Comparison of ENCODE assay signal across 8 cellular contexts in genomic region chr1:234213576-234214128, GRCh38.
DNase-seq lines count a peak whose midpoint lies in the region; ATAC-seq and TF ChIP-seq lines count a peak whose summit lies in the region.

No MANE protein-coding gene starts in this region.

- peaks cover 18% of the 10 kb centered on the region for H3K27me3 Mint-ChIP-seq in Caco-2 (ENCODE audit: insufficient read depth, unreplicated experiment)
- H3K27me3 Mint-ChIP-seq in MCF 10A (ENCODE audit: insufficient read depth, unreplicated experiment): no peaks in the 10 kb centered on the region
- peaks cover 49% of the 10 kb centered on the region for H3K27me3 Mint-ChIP-seq in nephron (ENCODE audit: low read depth)

- H3K9me3 ChIP-seq in Caco-2: peaks cover 7% of the 10 kb centered on the region; the same call in 1 of the 2 replicates

- no peaks in the 10 kb centered on the region for H3K4me1 Mint-ChIP-seq in Caco-2 (ENCODE audit: low read depth, unreplicated experiment)
- peaks cover 2% of the 10 kb centered on the region for H3K4me1 Mint-ChIP-seq in MCF 10A (ENCODE audit: insufficient read depth, unreplicated experiment)
- peaks cover 25% of the 10 kb centered on the region for H3K4me1 Mint-ChIP-seq in nephron

- BruUV-seq in Caco-2 (replicated peaks; lab: Mats Ljungman, UMichigan) (no TSS peak), MCF 10A (replicated peaks; lab: Mats Ljungman, UMichigan) (no TSS peak)

- ATAC-seq in HG03135 (IDR thresholded peaks at IDR 0.05; ENCODE audit: unreplicated experiment) (no peak), GM18502 (IDR thresholded peaks at IDR 0.05; ENCODE audit: poor library complexity, unreplicated experiment) (no peak), HG03139 (IDR thresholded peaks at IDR 0.05; ENCODE audit: unreplicated experiment) (no peak), GM21786 (IDR thresholded peaks at IDR 0.05; ENCODE audit: unreplicated experiment) (no peak)

- H3K36me3 Mint-ChIP-seq in Caco-2 (ENCODE audit: insufficient read depth, unreplicated experiment): no peaks in the 10 kb centered on the region
- no peaks in the 10 kb centered on the region for H3K36me3 Mint-ChIP-seq in MCF 10A (ENCODE audit: insufficient read depth, unreplicated experiment)
- H3K36me3 Mint-ChIP-seq in nephron (ENCODE audit: low read depth): no peaks in the 10 kb centered on the region

- H3K4me3 ChIP-seq in Caco-2 (ENCODE audit: low read depth, low read length): peak overlapping the region; percentile 23
- H3K4me3 ChIP-seq in Jurkat, Clone E6-1 (ENCODE audit: low read length): peak overlapping the region; percentile 20; the same call in 1 of the 2 replicates

- no peak overlapping the region for H3K27ac Mint-ChIP-seq in Caco-2 (ENCODE audit: unreplicated experiment)
- H3K27ac Mint-ChIP-seq in MCF 10A (ENCODE audit: low read depth, unreplicated experiment): no peak overlapping the region
- H3K27ac Mint-ChIP-seq in nephron: no peak overlapping the region

- H3K9me3 Mint-ChIP-seq in Caco-2 (ENCODE audit: unreplicated experiment): peaks cover 27% of the 10 kb centered on the region
- peaks cover 7% of the 10 kb centered on the region for H3K9me3 Mint-ChIP-seq in MCF 10A (ENCODE audit: unreplicated experiment)
- H3K9me3 Mint-ChIP-seq in nephron: peaks cover 14% of the 10 kb centered on the region

- intact Hi-C loops in Caco-2 (cut with micrococcal nuclease; ENCODE audit: unreplicated experiment): no loop called here
- intact Hi-C loops in MCF 10A (cut with micrococcal nuclease): no loop called here

- CTCF ChIA-PET in Caco-2 (lab: Charles Lee): interaction anchor here (1.1 to 1.3 kb wide), 2 partner anchors 89 to 96 kb away, joined by 3 to 4 read pairs; no protein-coding TSS in a partner anchor
- CTCF ChIA-PET in MCF 10A (lab: Yijun Ruan, JAX): interaction anchor here (0.6 to 4.5 kb wide), 9 partner anchors 8 to 114 kb away, joined by 3 to 37 read pairs (median 4); no protein-coding TSS in a partner anchor

- no peaks in the 10 kb centered on the region for H3K4me1 ChIP-seq in Caco-2

- H3K4me3 Mint-ChIP-seq in Caco-2 (ENCODE audit: unreplicated experiment): peak overlapping the region; percentile 65
- H3K4me3 Mint-ChIP-seq in MCF 10A (ENCODE audit: unreplicated experiment): peak overlapping the region; percentile 67
- H3K4me3 Mint-ChIP-seq in nephron: peak overlapping the region; percentile 80 to 85 (median 85)

- H3K27me3 ChIP-seq in Caco-2 (replicated peaks; ENCODE audit: control insufficient read depth, insufficient read depth, low read length): peaks cover 7% of the 10 kb centered on the region

- no peaks in the 10 kb centered on the region for H3K36me3 ChIP-seq in Caco-2 (ENCODE audit: control insufficient read depth, insufficient read depth, low read length)

- POLR2A ChIA-PET in Caco-2 (lab: Charles Lee): no interaction called here
- POLR2A ChIA-PET in MCF 10A (lab: Yijun Ruan, JAX): interaction anchor here (0.6 to 1.5 kb wide), 5 partner anchors 10 to 91 kb away, joined by 3 to 6 read pairs (median 3); no protein-coding TSS in a partner anchor

- DNase-seq in Caco-2 (no peak), MCF 10A (ENCODE audit: unreplicated experiment) (peak; percentile 22)
- DNase-seq in Jurkat, Clone E6-1 (ENCODE audit: low read depth, low spot score): no peak

- TF ChIP-seq CTCF in Caco-2 (IDR thresholded peaks at IDR 0.05; ENCODE audit: insufficient read depth in 1 of 2, low read depth in 1 of 2, low read length in 1 of 2, severe bottlenecking in 1 of 2, unreplicated experiment in 1 of 2): no peak
- TF ChIP-seq CTCF in MCF 10A (IDR thresholded peaks at IDR 0.05; ENCODE audit: unreplicated experiment): no peak
- no peak for TF ChIP-seq CTCF in nephron (IDR thresholded peaks at IDR 0.05; ENCODE audit: unreplicated experiment in 3 of 3)
